Comparison of ENCODE assay signal across 16 cellular contexts in the genomic region with DNA sequence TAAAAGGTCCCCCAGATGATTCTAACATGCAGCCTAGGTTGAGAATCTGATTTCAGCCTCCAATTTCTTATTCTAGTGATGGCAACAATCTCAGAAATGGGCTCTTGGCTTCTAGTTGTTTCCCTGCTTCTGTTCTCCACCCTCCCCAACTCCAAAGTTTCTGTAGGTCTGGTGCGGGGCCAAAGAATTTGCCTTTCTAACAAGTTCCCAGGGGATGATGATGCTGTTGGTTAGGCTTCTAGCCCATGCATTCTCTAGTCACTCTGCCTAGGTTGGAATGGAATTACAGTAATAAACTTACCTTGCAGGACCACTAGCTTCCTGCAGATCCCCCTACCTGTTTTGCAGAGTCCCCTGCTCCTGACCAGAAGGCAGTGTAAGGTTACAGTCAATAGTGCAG.
"Had no signal": no experiment of that assay in that cellular context is flagged by ENCODE, and none has a peak within 500 bp of the region (broad histone marks: within the 10 kb centered on the region; RNA-seq: fewer than 3 reads in every experiment).

No MANE protein-coding gene starts in this region.

- DNase-seq: effector memory CD8-positive, alpha-beta T cell; esophagus squamous epithelium; gastrocnemius medialis; heart right ventricle; hypothalamus; kidney glomerular epithelial cell; mesendoderm; naive thymus-derived CD4-positive, alpha-beta T cell; nephron progenitor cell; right lobe of liver; stimulated activated CD4-positive, alpha-beta T cell treated with anti-CD3 and anti-CD28 coated beads, Interleukin-2, amount 100 ng/mL, for 24 hours; stimulated activated CD4-positive, alpha-beta T cell treated with anti-CD3 and anti-CD28 coated beads, Interleukin-4, amount 100 ng/mL, for 4 hours; stimulated activated naive B cell treated with anti-CD40 and anti-IgM and Interleukin-4, amounts not matched to agents 10 μg/mL and 1 μg/mL and 100 μg/mL, for 72 hours; stimulated activated naive CD8-positive, alpha-beta T cell treated with anti-CD3 and anti-CD28 coated beads, Interleukin-15, amount 100 ng/mL, for 72 hours; substantia nigra; transverse colon had no signal

- ATAC-seq: effector memory CD8-positive, alpha-beta T cell; gastrocnemius medialis; heart right ventricle; naive thymus-derived CD4-positive, alpha-beta T cell; right lobe of liver; stimulated activated naive B cell treated with anti-CD40 and anti-IgM and Interleukin-4, amounts not matched to agents 10 μg/mL and 1 μg/mL and 100 μg/mL, for 72 hours; stimulated activated naive CD8-positive, alpha-beta T cell treated with anti-CD3 and anti-CD28 coated beads, Interleukin-15, amount 100 ng/mL, for 72 hours had no signal
